In the genomic region with DNA sequence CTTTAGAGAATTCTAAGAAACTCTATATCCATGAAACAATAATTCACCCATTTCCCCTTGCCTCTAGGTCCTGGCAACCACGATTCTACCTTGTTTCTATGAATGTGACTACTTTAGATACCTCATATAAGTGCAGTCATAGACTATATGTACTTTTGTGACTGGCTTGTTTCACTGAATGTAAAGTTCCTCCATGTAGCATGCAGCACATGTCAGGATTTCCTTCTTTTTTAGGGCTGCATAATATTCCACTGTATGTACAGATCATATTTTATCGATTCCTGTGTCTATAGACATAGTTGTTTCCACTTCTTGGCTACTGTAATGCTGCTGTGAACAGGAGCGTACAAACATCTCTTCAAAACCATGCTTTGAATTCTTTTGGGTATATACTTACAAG, we compare ENCODE assay signal across 2 cellular contexts.
TF ChIP-seq lines count a peak whose summit lies in the region.

No MANE protein-coding gene starts in this region.

TF ChIP-seq in HEK293, 187 proteins besides CTCF, POLR2A, EP300 and RAD21 (continued from another document):
- TF ChIP-seq ZNF157 (tag by site-specific recombination; IDR thresholded peaks at IDR 0.05), result no peak
- TF ChIP-seq ZNF580 (tag by site-specific recombination; IDR thresholded peaks at IDR 0.05), result peak; percentile 75
- TF ChIP-seq, protein P1, sequence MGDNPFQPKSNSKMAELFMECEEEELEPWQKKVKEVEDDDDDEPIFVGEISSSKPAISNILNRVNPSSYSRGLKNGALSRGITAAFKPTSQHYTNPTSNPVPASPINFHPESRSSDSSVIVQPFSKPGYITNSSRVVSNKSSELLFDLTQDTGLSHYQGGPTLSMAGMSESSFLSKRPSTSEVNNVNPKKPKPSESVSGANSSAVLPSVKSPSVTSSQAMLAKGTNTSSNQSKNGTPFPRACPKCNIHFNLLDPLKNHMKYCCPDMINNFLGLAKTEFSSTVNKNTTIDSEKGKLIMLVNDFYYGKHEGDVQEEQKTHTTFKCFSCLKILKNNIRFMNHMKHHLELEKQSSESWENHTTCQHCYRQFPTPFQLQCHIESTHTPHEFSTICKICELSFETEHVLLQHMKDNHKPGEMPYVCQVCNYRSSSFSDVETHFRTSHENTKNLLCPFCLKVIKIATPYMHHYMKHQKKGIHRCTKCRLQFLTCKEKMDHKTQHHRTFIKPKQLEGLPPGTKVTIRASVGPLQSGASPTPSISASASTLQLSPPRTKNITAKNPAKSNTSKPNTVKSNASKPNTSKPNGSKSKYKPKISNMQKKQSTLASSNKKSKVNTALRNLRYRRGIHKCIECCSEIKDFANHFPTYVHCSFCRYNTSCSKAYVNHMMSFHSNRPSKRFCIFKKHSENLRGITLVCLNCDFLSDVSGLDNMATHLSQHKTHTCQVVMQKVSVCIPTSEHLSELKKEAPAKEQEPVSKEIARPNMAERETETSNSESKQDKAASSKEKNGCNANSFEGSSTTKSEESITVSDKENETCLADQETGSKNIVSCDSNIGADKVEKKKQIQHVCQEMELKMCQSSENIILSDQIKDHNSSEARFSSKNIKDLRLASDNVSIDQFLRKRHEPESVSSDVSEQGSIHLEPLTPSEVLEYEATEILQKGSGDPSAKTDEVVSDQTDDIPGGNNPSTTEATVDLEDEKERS (tag by site-specific recombination; IDR thresholded peaks at IDR 0.05), result 0 out of 2 replicates have a peak, but pooled peaks have one; percentile 14
- no peak for TF ChIP-seq ZNF473 (tag by site-specific recombination; IDR thresholded peaks at IDR 0.05)
- peak; percentile 98 for TF ChIP-seq ZNF146 (tag by site-specific recombination; IDR thresholded peaks at IDR 0.05)
- no peak for TF ChIP-seq ZNF311 (tag by site-specific recombination; IDR thresholded peaks at IDR 0.05; ENCODE audit: borderline replicate concordance)

TF ChIP-seq in GM12878, 131 proteins besides CTCF, POLR2A, EP300 and RAD21:
- TF ChIP-seq MLLT1 (IDR thresholded peaks at IDR 0.05), result no peak
- TF ChIP-seq ZNF217 (IDR thresholded peaks at IDR 0.05), result 0 out of 2 replicates have a peak, but pooled peaks have one; percentile 25
TF ChIP-seq in GM12878: peak in this region for 1.
